14 cellular contexts compared by ENCODE assay signal in the genomic region with DNA sequence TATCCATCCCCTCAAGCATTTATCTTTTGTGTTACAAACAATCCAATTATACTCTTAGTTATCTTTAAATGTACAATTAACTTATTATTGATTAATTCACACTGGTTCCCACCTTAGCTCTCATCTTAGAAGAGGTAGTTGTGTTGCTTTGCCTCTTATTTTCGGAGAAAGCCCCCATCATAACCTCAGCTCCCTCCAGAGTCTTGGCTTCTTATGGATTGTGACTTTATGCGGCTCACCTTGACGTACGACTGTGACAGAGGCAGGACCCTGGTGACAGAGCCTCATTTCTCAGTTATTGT.
DNase-seq lines count a peak whose midpoint lies in the region; ATAC-seq, FAIRE-seq and TF ChIP-seq lines count a peak whose summit lies in the region.
"Had no signal": no experiment of that assay in that cellular context is flagged by ENCODE, and none has a peak within 500 bp of the region (broad histone marks: within the 10 kb centered on the region; RNA-seq: fewer than 3 reads in every experiment).

No MANE protein-coding gene starts in this region.

- H3K9ac ChIP-seq in endothelial cell of umbilical vein (replicated peaks; ENCODE audit: extremely low read depth, insufficient read depth, low read length) = peak overlapping the region; percentile 73
- no peak overlapping the region for H3K9ac ChIP-seq in smooth muscle cell (ENCODE audit: low read depth)

- H2AFZ ChIP-seq in endothelial cell of umbilical vein (ENCODE audit: low read depth, low read length) = no peak overlapping the region
- no peak overlapping the region for H2AFZ ChIP-seq in smooth muscle cell (ENCODE audit: low read depth)

- DNase-seq in T-helper 2 cell treated with Interferon-gamma antibody and Interleukin-4, amounts not matched to agents 5 μg/mL and 100 μg/mL, for 36 hours (ENCODE audit: low spot score) = no peak
- DNase-seq in T-helper 2 cell (no peak), Peyer's patch (no peak), endothelial cell of umbilical vein (ENCODE audit: low read depth, low spot score) (no peak), smooth muscle cell (lab: John Stamatoyannopoulos, UW; ENCODE audit: unreplicated experiment) (no peak), GM10266 (ENCODE audit: extremely low spot score) (no peak)
- no peak for DNase-seq in stimulated activated CD4-positive, alpha-beta T cell treated with anti-CD3 and anti-CD28 coated beads, Interleukin-4, amount 100 ng/mL, for 4 hours
- DNase-seq: 8988T, GOT3, NCI-H2227 treated with DMSO at 0.1 percent for 48 hours, sigmoid colon had no signal

- TF ChIP-seq POLR2A in Peyer's patch (IDR thresholded peaks at IDR 0.05) = no peak
- no peak for TF ChIP-seq POLR2A in endothelial cell of umbilical vein (IDR thresholded peaks at IDR 0.05; ENCODE audit: low read depth, low read length)

- WGBS in smooth muscle cell (ENCODE audit: low lambda C conversion rate) = 96% methylated on average over 4 of the region's 4 CpGs

- intact Hi-C loops in endothelial cell of umbilical vein (cut with micrococcal nuclease) = loop anchor here (1.0 kb wide), 5 partner anchors 16 to 45 kb away; no protein-coding TSS in a partner anchor

- H3K27me3 Mint-ChIP-seq in T-helper 2 cell treated with Interferon-gamma antibody and Interleukin-4, amounts not matched to agents 5 μg/mL and 100 μg/mL, for 36 hours (ENCODE audit: low read depth) = no peaks in the 10 kb centered on the region

- no peaks in the 10 kb centered on the region for H4K20me1 ChIP-seq in endothelial cell of umbilical vein (replicated peaks; ENCODE audit: control insufficient read depth, extremely low read depth, insufficient read depth, low read length)
- peaks cover 93% of the 10 kb centered on the region for H4K20me1 ChIP-seq in smooth muscle cell (ENCODE audit: low read depth)

- H3K27ac ChIP-seq in Peyer's patch (peak overlapping the region; percentile 54 to 68 (median 62)), endothelial cell of umbilical vein (ENCODE audit: insufficient read depth, low read depth, low read length) (peak overlapping the region; percentile 91), smooth muscle cell (ENCODE audit: low read depth) (peak overlapping the region; percentile 78)

- H3K27me3 ChIP-seq in Peyer's patch (no peaks in the 10 kb centered on the region), endothelial cell of umbilical vein (ENCODE audit: control insufficient read depth in 2 of 2, insufficient read depth in 2 of 2, low read length in 2 of 2) (no peaks in the 10 kb centered on the region), smooth muscle cell (ENCODE audit: low read depth) (no peaks in the 10 kb centered on the region)
- H3K27me3 ChIP-seq: sigmoid colon, SJSA1 had no signal

- H3K27ac Mint-ChIP-seq in T-helper 2 cell treated with Interferon-gamma antibody and Interleukin-4, amounts not matched to agents 5 μg/mL and 100 μg/mL, for 36 hours = peak overlapping the region; percentile 93
- H3K27ac Mint-ChIP-seq: mesothelial cell of epicardium had no signal

- H3K36me3 Mint-ChIP-seq in T-helper 2 cell treated with Interferon-gamma antibody and Interleukin-4, amounts not matched to agents 5 μg/mL and 100 μg/mL, for 36 hours (ENCODE audit: low read depth) = peaks cover 34% of the 10 kb centered on the region
- H3K36me3 Mint-ChIP-seq: mesothelial cell of epicardium had no signal

- TF ChIP-seq CTCF in Peyer's patch (IDR thresholded peaks at IDR 0.05) (no peak), endothelial cell of umbilical vein (IDR thresholded peaks at IDR 0.05; ENCODE audit: extremely low read depth in 1 of 2, insufficient read depth in 1 of 2, low read depth in 1 of 2, low read length in 2 of 2) (no peak), smooth muscle cell (IDR thresholded peaks at IDR 0.05; ENCODE audit: borderline replicate concordance, insufficient read depth, poor library complexity, severe bottlenecking) (no peak), GM10266 (IDR thresholded peaks at IDR 0.05; ENCODE audit: control insufficient read depth, insufficient read depth, low read depth, missing control alignments) (no peak)

- no peaks in the 10 kb centered on the region for H3K9me3 Mint-ChIP-seq in T-helper 2 cell treated with Interferon-gamma antibody and Interleukin-4, amounts not matched to agents 5 μg/mL and 100 μg/mL, for 36 hours
- H3K9me3 Mint-ChIP-seq: mesothelial cell of epicardium had no signal

- H3K4me3 ChIP-seq in Peyer's patch (no peak overlapping the region), endothelial cell of umbilical vein (replicated peaks in 1 of 3; ENCODE audit: insufficient read depth in 1 of 3, low read depth in 1 of 3, low read length in 3 of 3) (peak overlapping the region in 1 of 3 experiments; percentile 0), smooth muscle cell (no peak overlapping the region)
- H3K4me3 ChIP-seq: sigmoid colon, SJSA1 had no signal

- no peaks in the 10 kb centered on the region for H3K9me1 ChIP-seq in endothelial cell of umbilical vein (replicated peaks; ENCODE audit: control insufficient read depth, extremely low read depth, insufficient read depth, low read length)

- no peaks in the 10 kb centered on the region for H3K36me3 ChIP-seq in Peyer's patch
- no peaks in the 10 kb centered on the region for H3K36me3 ChIP-seq in endothelial cell of umbilical vein (ENCODE audit: control insufficient read depth in 2 of 2, extremely low read depth in 1 of 2, insufficient read depth in 2 of 2, low read length in 2 of 2)
- no peaks in the 10 kb centered on the region for H3K36me3 ChIP-seq in smooth muscle cell (ENCODE audit: low read depth)
- H3K36me3 ChIP-seq: sigmoid colon had no signal

- peaks cover 83% of the 10 kb centered on the region for H3K79me2 ChIP-seq in endothelial cell of umbilical vein (ENCODE audit: control insufficient read depth, insufficient read depth, low read length)
- H3K79me2 ChIP-seq in smooth muscle cell (ENCODE audit: low read depth) = peaks cover 87% of the 10 kb centered on the region

- H3K4me3 Mint-ChIP-seq in T-helper 2 cell treated with Interferon-gamma antibody and Interleukin-4, amounts not matched to agents 5 μg/mL and 100 μg/mL, for 36 hours = peak overlapping the region; percentile 81
- H3K4me3 Mint-ChIP-seq: mesothelial cell of epicardium had no signal

- no peaks in the 10 kb centered on the region for H3K9me3 ChIP-seq in Peyer's patch
- H3K9me3 ChIP-seq in endothelial cell of umbilical vein (replicated peaks; ENCODE audit: control insufficient read depth, insufficient read depth, low read length) = no peaks in the 10 kb centered on the region
- H3K9me3 ChIP-seq in smooth muscle cell (replicated peaks; ENCODE audit: low read depth) = no peaks in the 10 kb centered on the region
- H3K9me3 ChIP-seq: sigmoid colon, SJSA1 had no signal

- H3K4me1 ChIP-seq in Peyer's patch = peaks cover 0 to 50% (median 17%) of the 10 kb centered on the region in 4 donors
- peaks cover 69% of the 10 kb centered on the region for H3K4me1 ChIP-seq in endothelial cell of umbilical vein (ENCODE audit: control insufficient read depth, extremely low read depth, insufficient read depth, low read length)
- H3K4me1 ChIP-seq in smooth muscle cell (ENCODE audit: low read depth) = peaks cover 31% of the 10 kb centered on the region

- BruUV-seq in endothelial cell of umbilical vein (replicated peaks; lab: Mats Ljungman, UMichigan) = TSS peak; percentile 74

- no peak for ATAC-seq in GM21576 (IDR thresholded peaks at IDR 0.05; ENCODE audit: unreplicated experiment)

- FAIRE-seq in endothelial cell of umbilical vein (lab: Jason Lieb, UNC) = no peak

- peaks cover 9% of the 10 kb centered on the region for H3F3A ChIP-seq in smooth muscle cell (ENCODE audit: low read depth)

- dilution Hi-C loops in endothelial cell of umbilical vein (cut with MboI; ENCODE audit: extremely low pct_ligation_motif_present, low sequenced_read_pairs) = no loop called here

- POLR2A ChIA-PET in endothelial cell of umbilical vein (lab: Charles Lee) = interaction anchor here (1.4 to 1.7 kb wide), 2 partner anchors 17 to 29 kb away, joined by 6 to 8 read pairs; no protein-coding TSS in a partner anchor

- CTCF ChIA-PET in endothelial cell of umbilical vein (lab: Charles Lee) = interaction anchor here (0.6 to 2.4 kb wide), 4 partner anchors 16 to 102 kb away, joined by 4 to 12 read pairs (median 8); no protein-coding TSS in a partner anchor

- H3K4me2 ChIP-seq in endothelial cell of umbilical vein (ENCODE audit: insufficient read depth, low read length) = peak overlapping the region; percentile 96
- H3K4me2 ChIP-seq in smooth muscle cell = peak overlapping the region; percentile 42

- peaks cover 79% of the 10 kb centered on the region for H3K4me1 Mint-ChIP-seq in T-helper 2 cell treated with Interferon-gamma antibody and Interleukin-4, amounts not matched to agents 5 μg/mL and 100 μg/mL, for 36 hours (ENCODE audit: low read depth)

TF ChIP-seq in endothelial cell of umbilical vein, 7 proteins besides CTCF, POLR2A, EP300 and RAD21:
- no peak for TF ChIP-seq EZH2 (IDR thresholded peaks at IDR 0.05; ENCODE audit: borderline replicate concordance, low read depth, low read length, severe bottlenecking)
- TF ChIP-seq FOS (IDR thresholded peaks at IDR 0.05; ENCODE audit: borderline replicate concordance, insufficient read depth, low read length) = no peak
- no peak for TF ChIP-seq POLR2AphosphoS5 (IDR thresholded peaks at IDR 0.05; ENCODE audit: insufficient read depth, low read depth, low read length)
- TF ChIP-seq GATA2 (IDR thresholded peaks at IDR 0.05; ENCODE audit: insufficient read depth, insufficient read length, low read depth, low read length) = no peak
- TF ChIP-seq MYC (IDR thresholded peaks at IDR 0.05; ENCODE audit: low read depth, low read length) = no peak
- TF ChIP-seq, protein P1, sequence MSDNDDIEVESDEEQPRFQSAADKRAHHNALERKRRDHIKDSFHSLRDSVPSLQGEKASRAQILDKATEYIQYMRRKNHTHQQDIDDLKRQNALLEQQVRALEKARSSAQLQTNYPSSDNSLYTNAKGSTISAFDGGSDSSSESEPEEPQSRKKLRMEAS (IDR thresholded peaks at IDR 0.05; ENCODE audit: insufficient read depth, insufficient read length) = no peak
- no peak for TF ChIP-seq JUN (IDR thresholded peaks at IDR 0.05; ENCODE audit: borderline replicate concordance, insufficient read depth, insufficient read length, low read depth)
TF ChIP-seq in endothelial cell of umbilical vein: peak in this region for 0.
